ENCODE assay signal across 8 cellular contexts in the genomic region with DNA sequence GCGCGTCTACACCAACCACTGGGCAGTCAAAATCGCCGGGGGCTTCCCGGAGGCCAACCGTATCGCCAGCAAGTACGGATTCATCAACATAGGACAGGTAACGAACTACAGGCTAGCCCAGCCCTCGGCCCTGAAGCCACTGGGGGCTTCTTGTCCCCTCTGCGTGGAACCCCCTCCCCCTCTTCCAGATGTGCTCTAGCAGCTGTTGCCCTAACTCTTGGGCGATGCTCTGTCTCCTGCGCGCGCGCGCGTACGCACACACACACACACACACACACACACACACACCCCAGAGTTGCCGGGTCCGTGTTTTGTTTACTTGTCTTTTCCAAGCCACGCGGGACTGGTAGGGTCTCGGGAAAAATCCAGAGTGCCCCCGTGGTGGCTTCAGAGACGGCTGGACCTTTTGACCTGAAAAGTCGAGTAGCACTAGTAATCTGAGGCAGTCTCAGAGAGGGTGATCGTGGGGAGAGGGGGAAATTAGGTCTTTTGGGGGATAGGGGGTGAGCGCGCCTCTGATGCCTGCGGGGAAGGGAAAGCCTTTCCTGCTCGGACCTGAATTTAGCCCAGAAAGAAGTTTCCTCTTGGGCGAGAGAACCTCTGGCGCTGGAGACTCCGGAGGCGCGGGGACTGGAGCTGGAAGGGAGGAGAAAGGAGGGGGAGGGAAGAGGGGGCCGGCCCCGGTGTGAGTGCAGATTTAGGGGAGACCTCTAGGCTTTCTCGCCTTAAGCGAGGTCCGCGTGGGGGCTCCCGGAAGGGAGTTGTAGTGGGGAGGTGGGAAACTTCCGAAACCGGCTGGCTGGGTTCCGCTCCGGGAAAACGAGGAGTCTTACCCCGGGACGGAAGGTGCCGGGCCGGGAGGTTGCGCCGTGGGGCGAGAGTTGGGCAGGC. TPM values are rescaled to one million over a fixed set of nuclear protein-coding genes. Genes with fewer than 3 reads are reported as not detected.
DNase-seq lines count a peak whose midpoint lies in the region; ATAC-seq, FAIRE-seq and TF ChIP-seq lines count a peak whose summit lies in the region.

No MANE protein-coding gene starts in this region.

- peak overlapping the region in 2 of 6 donors; percentile 59 to 66 for H3K27ac Mint-ChIP-seq in immature natural killer cell
- H3K27ac Mint-ChIP-seq in stimulated activated memory B cell treated with anti-CD40 and anti-IgM and Interleukin-4, amounts not matched to agents 10 μg/mL and 1 μg/mL and 100 μg/mL, for 72 hours: no peak overlapping the region

- peak overlapping the region; percentile 84 to 92 (median 88) for H3K4me3 Mint-ChIP-seq in immature natural killer cell
- H3K4me3 Mint-ChIP-seq in stimulated activated memory B cell treated with anti-CD40 and anti-IgM and Interleukin-4, amounts not matched to agents 10 μg/mL and 1 μg/mL and 100 μg/mL, for 72 hours: no peak overlapping the region

- peaks cover 9 to 14% (median 13%) of the 10 kb centered on the region in 3 donors for H3K27me3 Mint-ChIP-seq in immature natural killer cell (ENCODE audit: low read depth in 3 of 3)
- H3K27me3 Mint-ChIP-seq in stimulated activated memory B cell treated with anti-CD40 and anti-IgM and Interleukin-4, amounts not matched to agents 10 μg/mL and 1 μg/mL and 100 μg/mL, for 72 hours: peaks cover 59% of the 10 kb centered on the region

- DNase-seq in RWPE2 (ENCODE audit: low spot score) (peak; percentile 45), breast epithelium (ENCODE audit: low spot score in 2 of 2) (no peak), immature natural killer cell (peak in 2 of 3 donors; percentile 23 to 32), small intestine (peak; percentile 35), NCI-H2171 (lab: John Stamatoyannopoulos, UW) (no peak), NCI-H226 (no peak)

- no peaks in the 10 kb centered on the region for H3K4me1 ChIP-seq in RWPE2 (ENCODE audit: insufficient read depth, poor library complexity, severe bottlenecking)
- H3K4me1 ChIP-seq in breast epithelium: peaks cover 0 to 4% of the 10 kb centered on the region in 2 donors
- H3K4me1 ChIP-seq in small intestine (ENCODE audit: control insufficient read depth in 2 of 2, insufficient read depth in 1 of 2, low read depth in 1 of 2, low read length in 1 of 2): peaks cover 3 to 6% of the 10 kb centered on the region in 2 donors

- no peak for FAIRE-seq in small intestine (lab: Jason Lieb, UNC)

- 1% methylated on average over 52 to 56 of the region's 56 CpGs for WGBS in small intestine, 3 donors

- ATAC-seq in GM19395 (IDR thresholded peaks at IDR 0.05; ENCODE audit: unreplicated experiment): peak; percentile 2
- ATAC-seq in RWPE2 (ENCODE audit: low read depth): no peak
- no peak for ATAC-seq in stimulated activated memory B cell treated with anti-CD40 and anti-IgM and Interleukin-4, amounts not matched to agents 10 μg/mL and 1 μg/mL and 100 μg/mL, for 72 hours

- H3K4me1 Mint-ChIP-seq in immature natural killer cell: peaks cover 32 to 34% of the 10 kb centered on the region in 2 donors
- peaks cover 28% of the 10 kb centered on the region for H3K4me1 Mint-ChIP-seq in stimulated activated memory B cell treated with anti-CD40 and anti-IgM and Interleukin-4, amounts not matched to agents 10 μg/mL and 1 μg/mL and 100 μg/mL, for 72 hours

- intact Hi-C loops in breast epithelium (cut with DNase I; ENCODE audit: low total_unique reads): no loop called here

- TF ChIP-seq POLR2A in breast epithelium (IDR thresholded peaks at IDR 0.05): no peak

- H3K4me3 ChIP-seq in RWPE2 (ENCODE audit: severe bottlenecking) (peak overlapping the region; percentile 49), breast epithelium (peak overlapping the region; percentile 78 to 85 (median 83)), small intestine (ENCODE audit: low read depth in 1 of 2, low read length in 2 of 2) (peak overlapping the region; percentile 73 to 91)

- H3K27ac ChIP-seq in RWPE2 (ENCODE audit: poor library complexity, severe bottlenecking): no peak overlapping the region
- peak overlapping the region; percentile 66 to 82 for H3K27ac ChIP-seq in breast epithelium
- H3K27ac ChIP-seq in small intestine (ENCODE audit: low read depth in 1 of 2, low read length in 1 of 2): peak overlapping the region; percentile 82 to 93

- peaks cover 36% of the 10 kb centered on the region for H3K27me3 ChIP-seq in RWPE2 (ENCODE audit: insufficient read depth, poor library complexity, severe bottlenecking)
- peaks cover 0 to 2% of the 10 kb centered on the region in 2 donors for H3K27me3 ChIP-seq in breast epithelium
- no peaks in the 10 kb centered on the region for H3K27me3 ChIP-seq in small intestine (ENCODE audit: control insufficient read depth in 2 of 2, insufficient read depth in 2 of 2, low read length in 2 of 2)

- no peaks in the 10 kb centered on the region for H3K36me3 ChIP-seq in RWPE2 (ENCODE audit: low read depth)
- H3K36me3 ChIP-seq in breast epithelium: no peaks in the 10 kb centered on the region
- no peaks in the 10 kb centered on the region for H3K36me3 ChIP-seq in small intestine (ENCODE audit: control insufficient read depth in 2 of 2, insufficient read depth in 2 of 2, low read length in 2 of 2)

- no peaks in the 10 kb centered on the region for H3K9me3 Mint-ChIP-seq in immature natural killer cell
- peaks cover 2% of the 10 kb centered on the region for H3K9me3 Mint-ChIP-seq in stimulated activated memory B cell treated with anti-CD40 and anti-IgM and Interleukin-4, amounts not matched to agents 10 μg/mL and 1 μg/mL and 100 μg/mL, for 72 hours

- H3K9me3 ChIP-seq in RWPE2 (ENCODE audit: severe bottlenecking) (no peaks in the 10 kb centered on the region), breast epithelium (no peaks in the 10 kb centered on the region), small intestine (ENCODE audit: control insufficient read depth, low read depth) (no peaks in the 10 kb centered on the region)

- no peaks in the 10 kb centered on the region for H3K36me3 Mint-ChIP-seq in immature natural killer cell
- no peaks in the 10 kb centered on the region for H3K36me3 Mint-ChIP-seq in stimulated activated memory B cell treated with anti-CD40 and anti-IgM and Interleukin-4, amounts not matched to agents 10 μg/mL and 1 μg/mL and 100 μg/mL, for 72 hours

- TF ChIP-seq CTCF in RWPE2 (IDR thresholded peaks at IDR 0.05; ENCODE audit: poor library complexity, severe bottlenecking): no peak
- TF ChIP-seq CTCF in breast epithelium (IDR thresholded peaks at IDR 0.05): no peak

RNA-seq across cellular contexts. Expression of a gene that starts 1.0 kb away (rescaled TPM):
- total RNA-seq in breast epithelium: 10 to 100 TPM; 12.7 to 21.0 (median 19.0) TPM
- 10 to 100 TPM in 1 of 3 donors, 1 to 10 TPM in 2; 5.7 to 17.2 (median 7.3) TPM for polyA plus RNA-seq in immature natural killer cell
- polyA plus RNA-seq in small intestine: 10 to 100 TPM; 10.3 to 18.9 (median 14.3) TPM

Comparison
In these comparisons a context has a peak if more than half of its experiments do, and no peak if none do; other contexts are left out.
1. DNase-seq: peak in RWPE2 (single experiment), immature natural killer cell (2 of 3) and small intestine (single experiment); none in breast epithelium (0 of 2), NCI-H2171 (single experiment) and NCI-H226 (single experiment).
2. Peak in every context shown above with its lines, with median percentiles within 50 percentile points of each other: H3K4me3 ChIP-seq.